ENCODE assay signal across 17 cellular contexts in genomic region chr7:142804715-142805114, GRCh38. TPM values are rescaled to one million over a fixed set of nuclear protein-coding genes. Genes with fewer than 3 reads are reported as not detected.
DNase-seq lines count a peak whose midpoint lies in the region; ATAC-seq and TF ChIP-seq lines count a peak whose summit lies in the region.
"Had no signal": no experiment of that assay in that cellular context is flagged by ENCODE, and none has a peak within 500 bp of the region (broad histone marks: within the 10 kb centered on the region; RNA-seq: fewer than 3 reads in every experiment).

No MANE protein-coding gene starts in this region.

- intact Hi-C loops in CD8-positive, alpha-beta T cell (cut with DNase I, micrococcal nuclease) = loop anchor here (5.0 to 10.0 kb wide), 3 partner anchors 480 to 578 kb away; partner anchors contain the start of genes CASP2 (in 1 of the 2), TMEM139 (in 1 of the 2) and ZYX (in 1 of the 2)
- intact Hi-C loops in right lobe of liver (cut with DNase I) = no loop called here

- H3K27ac ChIP-seq in CD8-positive, alpha-beta T cell (ENCODE audit: low read depth, low read length) = peak overlapping the region; percentile 86
- H3K27ac ChIP-seq in lung (ENCODE audit: low read depth in 1 of 2, low read length in 1 of 2) (peak overlapping the region in 1 of 2 donors; percentile 26), right lobe of liver (no peak overlapping the region)

- POLR2A ChIA-PET in CD8-positive, alpha-beta T cell (lab: Charles Lee) = interaction anchor here (7.8 to 19.0 kb wide), 2 partner anchors 13 to 92 kb away, joined by 50 to 2372 read pairs; no protein-coding TSS in a partner anchor

- H3K27ac Mint-ChIP-seq in CD8-positive, alpha-beta T cell = peak overlapping the region; percentile 100
- H3K27ac Mint-ChIP-seq in activated T-cell treated with anti-CD3 and anti-CD28 coated beads, Interleukin-2, amount 50 U/mL, for 24 hours = peak overlapping the region; percentile 99
- H3K27ac Mint-ChIP-seq: dendritic cell treated with granulocyte-macrophage colony-stimulating factor and Interleukin-4, amounts not matched to agents 40 ng/mL and 50 ng/mL, for 4 days; progenitor cell of endocrine pancreas had no signal

- 35 to 44% methylated on average over 5 of the region's 5 CpGs for WGBS in lung, 2 donors
- 47% methylated on average over 5 of the region's 5 CpGs for WGBS in right lobe of liver (ENCODE audit: insufficient coverage, low coverage, low lambda C conversion rate, missing lambda C conversion rate)

- TF ChIP-seq CTCF in CD8-positive, alpha-beta T cell (IDR thresholded peaks at IDR 0.05) = no peak
- no peak for TF ChIP-seq CTCF in lung (IDR thresholded peaks at IDR 0.05; ENCODE audit: control extremely low read depth, extremely low read depth)
- no peak for TF ChIP-seq CTCF in right lobe of liver (IDR thresholded peaks at IDR 0.05)

- no peaks in the 10 kb centered on the region for H3K9me3 Mint-ChIP-seq in CD8-positive, alpha-beta T cell
- H3K9me3 Mint-ChIP-seq in activated T-cell treated with anti-CD3 and anti-CD28 coated beads, Interleukin-2, amount 50 U/mL, for 24 hours = no peaks in the 10 kb centered on the region
- H3K9me3 Mint-ChIP-seq: dendritic cell treated with granulocyte-macrophage colony-stimulating factor and Interleukin-4, amounts not matched to agents 40 ng/mL and 50 ng/mL, for 4 days had no signal

- peak in 3 of 7 experiments; percentile 49 to 80 (median 55) for DNase-seq in CD8-positive, alpha-beta T cell
- peak; percentile 72 for DNase-seq in activated T-cell treated with anti-CD3 and anti-CD28 coated beads, Interleukin-2, amount 50 U/mL, for 24 hours
- DNase-seq in lung (ENCODE audit: low spot score) = peak; percentile 27
- DNase-seq in right lobe of liver = no peak
- DNase-seq in GM03348 (ENCODE audit: low spot score) = no peak
- DNase-seq: C1 segment of cervical spinal cord; GOT3; midbrain; NCI-H510A; SHP77; stimulated activated CD4-positive, alpha-beta T cell treated with anti-CD3 and anti-CD28 coated beads, Interleukin-4, amount 100 ng/mL, for 1 hour had no signal

- H3K27me3 Mint-ChIP-seq in CD8-positive, alpha-beta T cell (ENCODE audit: low read depth) = no peaks in the 10 kb centered on the region
- no peaks in the 10 kb centered on the region for H3K27me3 Mint-ChIP-seq in activated T-cell treated with anti-CD3 and anti-CD28 coated beads, Interleukin-2, amount 50 U/mL, for 24 hours

- peaks cover 52% of the 10 kb centered on the region for H3K36me3 Mint-ChIP-seq in CD8-positive, alpha-beta T cell
- peaks cover 58% of the 10 kb centered on the region for H3K36me3 Mint-ChIP-seq in activated T-cell treated with anti-CD3 and anti-CD28 coated beads, Interleukin-2, amount 50 U/mL, for 24 hours (ENCODE audit: low read depth)

- ATAC-seq in CD8-positive, alpha-beta T cell = no peak
- ATAC-seq in HG03432 (IDR thresholded peaks at IDR 0.05; ENCODE audit: unreplicated experiment) = peak; percentile 9
- no peak for ATAC-seq in lung (ENCODE audit: insufficient read depth, low FRiP score)
- ATAC-seq in HG02981 (IDR thresholded peaks at IDR 0.05; ENCODE audit: unreplicated experiment) = no peak
- ATAC-seq in HG02973 (IDR thresholded peaks at IDR 0.05; ENCODE audit: unreplicated experiment) = no peak
- no peak for ATAC-seq in right lobe of liver

- no peak for TF ChIP-seq POLR2A in right lobe of liver (IDR thresholded peaks at IDR 0.05)

- H3K36me3 ChIP-seq in CD8-positive, alpha-beta T cell (ENCODE audit: insufficient read depth, low read length) = peaks cover 33% of the 10 kb centered on the region
- H3K36me3 ChIP-seq in lung (ENCODE audit: control insufficient read depth in 2 of 2, insufficient read depth in 2 of 2, low read length in 2 of 2) (no peaks in the 10 kb centered on the region), right lobe of liver (no peaks in the 10 kb centered on the region)

- H3K4me3 ChIP-seq in CD8-positive, alpha-beta T cell (ENCODE audit: low read depth, low read length) = peak overlapping the region; percentile 9
- H3K4me3 ChIP-seq in lung = no peak overlapping the region
- no peak overlapping the region for H3K4me3 ChIP-seq in right lobe of liver

- peaks cover 98% of the 10 kb centered on the region for H3K4me1 Mint-ChIP-seq in CD8-positive, alpha-beta T cell (ENCODE audit: low read depth)
- H3K4me1 Mint-ChIP-seq in activated T-cell treated with anti-CD3 and anti-CD28 coated beads, Interleukin-2, amount 50 U/mL, for 24 hours (ENCODE audit: low read depth) = peaks cover 100% of the 10 kb centered on the region

- CTCF ChIA-PET in CD8-positive, alpha-beta T cell (lab: Charles Lee) = interaction anchor here (15.5 kb wide), 1 partner anchor 14 kb away, joined by 490 read pairs; no protein-coding TSS in a partner anchor

- H3K27me3 ChIP-seq in CD8-positive, alpha-beta T cell (ENCODE audit: insufficient read depth, low read length) = no peaks in the 10 kb centered on the region
- H3K27me3 ChIP-seq in lung (ENCODE audit: control insufficient read depth, insufficient read depth) (peaks cover 9% of the 10 kb centered on the region), right lobe of liver (no peaks in the 10 kb centered on the region)

- no peaks in the 10 kb centered on the region for H3K9me3 ChIP-seq in CD8-positive, alpha-beta T cell (ENCODE audit: low read length)
- no peaks in the 10 kb centered on the region for H3K9me3 ChIP-seq in lung (ENCODE audit: control insufficient read depth in 2 of 2, insufficient read depth in 1 of 2, low read length in 1 of 2)
- no peaks in the 10 kb centered on the region for H3K9me3 ChIP-seq in right lobe of liver

- H3K4me3 Mint-ChIP-seq in CD8-positive, alpha-beta T cell = peak overlapping the region; percentile 67
- H3K4me3 Mint-ChIP-seq in activated T-cell treated with anti-CD3 and anti-CD28 coated beads, Interleukin-2, amount 50 U/mL, for 24 hours = peak overlapping the region; percentile 98
- H3K4me3 Mint-ChIP-seq: dendritic cell treated with granulocyte-macrophage colony-stimulating factor and Interleukin-4, amounts not matched to agents 40 ng/mL and 50 ng/mL, for 4 days had no signal

- H3K4me1 ChIP-seq in CD8-positive, alpha-beta T cell (ENCODE audit: insufficient read depth, low read length) = peaks cover 95% of the 10 kb centered on the region
- H3K4me1 ChIP-seq in lung (ENCODE audit: control insufficient read depth in 2 of 2, insufficient read depth in 2 of 2, low read length in 2 of 2) = no peaks in the 10 kb centered on the region
- no peaks in the 10 kb centered on the region for H3K4me1 ChIP-seq in right lobe of liver

RNA-seq across cellular contexts. Expression of gene PRSS2, which starts 33.9 kb away (rescaled TPM):
- not detected for total RNA-seq in CD8-positive, alpha-beta T cell
- total RNA-seq in lung (10 to 100 TPM in 1 of 2 donors, not detected in 1; 47.9 TPM), right lobe of liver (under 1 TPM in 1 of 6 experiments, not detected in 5; 0.26 TPM)
- polyA plus RNA-seq in lung = 1 to 10 TPM in 1 of 2 donors, under 1 TPM in 1; 0.35 to 1.7 TPM
- total RNA-seq: subcutaneous adipose tissue had no signal

RNA-seq across cellular contexts. Expression of gene EPHB6, which starts 50.2 kb away (rescaled TPM):
- total RNA-seq in CD8-positive, alpha-beta T cell = 10 to 100 TPM; 13.8 to 15.3 TPM
- total RNA-seq in lung (10 to 100 TPM; 18.5 to 18.8 TPM), right lobe of liver (1 to 10 TPM; 1.5 to 6.1 (median 3.2) TPM)
- 1 to 10 TPM; 3.2 to 8.5 TPM for polyA plus RNA-seq in lung

RNA-seq across cellular contexts. Expression of gene PRSS1, which starts 55.4 kb away (rescaled TPM):
- not detected for total RNA-seq in CD8-positive, alpha-beta T cell
- total RNA-seq in lung = 10 to 100 TPM in 1 of 2 donors, not detected in 1; 16.8 TPM
- polyA plus RNA-seq in lung = 1 to 10 TPM in 1 of 2 donors, under 1 TPM in 1; 0.41 to 1.1 TPM
- total RNA-seq in right lobe of liver = not detected
- total RNA-seq: subcutaneous adipose tissue had no signal

Comparison
In these comparisons a context has a peak if more than half of its experiments do, and no peak if none do; other contexts are left out.
1. DNase-seq: peak in activated T-cell treated with anti-CD3 and anti-CD28 coated beads, Interleukin-2, amount 50 U/mL, for 24 hours (single experiment) and lung (single experiment); none in right lobe of liver (0 of 3) and GM03348 (single experiment).
2. intact Hi-C loops: an anchor here in CD8-positive, alpha-beta T cell (5.0 to 10.0 kb wide); none called in right lobe of liver.